ENCODE assay signal across 1 cellular context in genomic region chr1:108125312-108126138, GRCh38.
TF ChIP-seq lines count a peak whose summit lies in the region.

No MANE protein-coding gene starts in this region.

TF ChIP-seq in WTC11, 78 proteins besides CTCF, POLR2A, EP300 and RAD21 (continued from another document):
- no peak for TF ChIP-seq ZNF425 (CRISPR knock-in tag; conservative IDR thresholded peaks at IDR 0.05)
- TF ChIP-seq SMAD3 (CRISPR knock-in tag; IDR thresholded peaks at IDR 0.05; ENCODE audit: borderline replicate concordance), result no peak
TF ChIP-seq in WTC11: peak in this region for 0.
